Comparison of ENCODE assay signal across 17 cellular contexts in the genomic region with DNA sequence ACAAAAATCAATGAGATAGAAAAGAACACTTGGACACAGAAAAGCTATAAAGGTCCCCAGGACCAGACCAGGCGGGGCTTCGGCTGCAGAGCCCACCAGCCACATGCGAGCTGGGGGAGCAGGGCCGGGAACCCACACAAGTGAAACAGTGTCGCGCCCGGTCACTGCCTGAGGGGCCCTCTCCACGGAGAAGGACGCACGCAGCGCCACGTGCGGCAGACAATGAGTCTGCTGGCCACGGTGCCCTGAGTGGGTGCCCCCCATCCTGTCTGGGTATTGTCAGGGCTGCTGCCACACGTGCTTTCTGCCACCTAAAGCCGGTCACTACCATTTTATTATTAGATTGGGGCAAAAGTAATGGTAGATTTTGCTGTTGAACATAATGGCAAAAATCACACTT.
A peak's percentile ranks its signal among the peaks of the same experiment; 100 is the strongest.
DNase-seq lines count a peak whose midpoint lies in the region; TF ChIP-seq lines count a peak whose summit lies in the region.
"Had no signal": no experiment of that assay in that cellular context is flagged by ENCODE, and none has a peak within 500 bp of the region (broad histone marks: within the 10 kb centered on the region; RNA-seq: fewer than 3 reads in every experiment).

No MANE protein-coding gene starts in this region.

- no peaks in the 10 kb centered on the region for H3K79me2 ChIP-seq in neural progenitor cell (ENCODE audit: low read depth)

- H2AFZ ChIP-seq in neural progenitor cell (replicated peaks): no peak overlapping the region

- H3K9ac ChIP-seq in BLaER1 treated with 17β-estradiol and CSF1 and Interleukin-3, amounts not matched to agents 10 nM and 100 nM: peak overlapping the region in 4 of 11 experiments; percentile 72 to 81 (median 76); a peak in 4 of 22 replicates
- no peak overlapping the region for H3K9ac ChIP-seq in neural progenitor cell

- H3K4me3 Mint-ChIP-seq in chondrocyte (ENCODE audit: unreplicated experiment) (no peak overlapping the region), neural progenitor cell (peak overlapping the region; percentile 1), type B pancreatic cell (no peak overlapping the region)

- H3K9me3 ChIP-seq in BLaER1 treated with 17β-estradiol and CSF1 and Interleukin-3, amounts not matched to agents 10 nM and 100 nM (replicated peaks in 1 of 11): peaks cover 5 to 25% (median 14%) of the 10 kb centered on the region in 11 experiments; a peak in 20 of 22 replicates
- H3K9me3 ChIP-seq in neural progenitor cell (ENCODE audit: low read depth): no peaks in the 10 kb centered on the region
- H3K9me3 ChIP-seq: MG63 had no signal

- H3K27me3 Mint-ChIP-seq in chondrocyte (ENCODE audit: low read depth): peaks cover 26% of the 10 kb centered on the region
- peaks cover 12% of the 10 kb centered on the region for H3K27me3 Mint-ChIP-seq in neural progenitor cell (ENCODE audit: insufficient read depth, low read depth)
- H3K27me3 Mint-ChIP-seq in type B pancreatic cell: peaks cover 23% of the 10 kb centered on the region

- peak overlapping the region in 10 of 11 experiments; percentile 68 to 94 (median 82); a peak in 17 of 22 replicates for H3K27ac ChIP-seq in BLaER1 treated with 17β-estradiol and CSF1 and Interleukin-3, amounts not matched to agents 10 nM and 100 nM
- H3K27ac ChIP-seq in neural progenitor cell: no peak overlapping the region
- H3K27ac ChIP-seq: A549 had no signal

- DNase-seq in chondrocyte (ENCODE audit: low spot score): peak; percentile 86
- DNase-seq in neural progenitor cell (ENCODE audit: low spot score): no peak
- peak; percentile 63 for DNase-seq in type B pancreatic cell (ENCODE audit: extremely low spot score, unreplicated experiment)
- no peak for DNase-seq in NCI-H2029 treated with DMSO at 0.1 percent for 48 hours (lab: John Stamatoyannopoulos, UW)
- no peak for DNase-seq in NCI-H748 treated with DMSO at 0.1 percent for 48 hours (lab: John Stamatoyannopoulos, UW)
- DNase-seq in HCEC 1CT: no peak
- DNase-seq: C1 segment of cervical spinal cord; CD8-positive, alpha-beta memory T cell; DMS79; GOT3; MG63; NCI-H1048; NCI-H146; NCI-H2081; NK-92 treated with Interleukin-12 subunit alpha and Interleukin-12 subunit beta, amount 100 ng/mL, for 24 hours had no signal

- H3K9me3 Mint-ChIP-seq in chondrocyte (ENCODE audit: low read depth) (peaks cover 11% of the 10 kb centered on the region), neural progenitor cell (peaks cover 4% of the 10 kb centered on the region), type B pancreatic cell (no peaks in the 10 kb centered on the region)
- H3K9me3 Mint-ChIP-seq: CD8-positive, alpha-beta memory T cell had no signal

- no peak overlapping the region for H3K4me3 ChIP-seq in BLaER1 treated with 17β-estradiol and CSF1 and Interleukin-3, amounts not matched to agents 10 nM and 100 nM
- H3K4me3 ChIP-seq in neural progenitor cell: no peak overlapping the region
- H3K4me3 ChIP-seq: A549, MG63 had no signal

- H3K4me2 ChIP-seq in BLaER1 treated with 17β-estradiol and CSF1 and Interleukin-3, amounts not matched to agents 10 nM and 100 nM: peak overlapping the region; percentile 65 to 94 (median 86); a peak in 20 of 22 replicates
- H3K4me2 ChIP-seq in neural progenitor cell: no peak overlapping the region
- H3K4me2 ChIP-seq: A549 had no signal

- H3K4me1 ChIP-seq in BLaER1 treated with 17β-estradiol and CSF1 and Interleukin-3, amounts not matched to agents 10 nM and 100 nM: peaks cover 54 to 77% (median 64%) of the 10 kb centered on the region in 10 experiments
- H3K4me1 ChIP-seq in neural progenitor cell: no peaks in the 10 kb centered on the region
- H3K4me1 ChIP-seq: A549 had no signal

- TF ChIP-seq CTCF in chondrocyte (IDR thresholded peaks at IDR 0.05) (no peak), neural progenitor cell (IDR thresholded peaks at IDR 0.05) (no peak), type B pancreatic cell (conservative IDR thresholded peaks at IDR 0.05) (no peak)

- H3K36me3 Mint-ChIP-seq in chondrocyte (ENCODE audit: low read depth) (no peaks in the 10 kb centered on the region), neural progenitor cell (no peaks in the 10 kb centered on the region), type B pancreatic cell (no peaks in the 10 kb centered on the region)
- H3K36me3 Mint-ChIP-seq: CD8-positive, alpha-beta memory T cell had no signal

- H3K27ac Mint-ChIP-seq in chondrocyte (ENCODE audit: unreplicated experiment) (no peak overlapping the region), neural progenitor cell (no peak overlapping the region), type B pancreatic cell (no peak overlapping the region)

- H3K27me3 ChIP-seq in BLaER1 treated with 17β-estradiol and CSF1 and Interleukin-3, amounts not matched to agents 10 nM and 100 nM: no peaks in the 10 kb centered on the region
- H3K27me3 ChIP-seq in neural progenitor cell: peaks cover 6% of the 10 kb centered on the region
- H3K27me3 ChIP-seq: MG63 had no signal

- H3K36me3 ChIP-seq in BLaER1 treated with 17β-estradiol and CSF1 and Interleukin-3, amounts not matched to agents 10 nM and 100 nM: peaks cover 0 to 3% (median 0%) of the 10 kb centered on the region in 11 experiments; a peak in 1 of 22 replicates
- no peaks in the 10 kb centered on the region for H3K36me3 ChIP-seq in neural progenitor cell
- H3K36me3 ChIP-seq: MG63 had no signal

- H3K4me1 Mint-ChIP-seq in chondrocyte (ENCODE audit: low read depth) (no peaks in the 10 kb centered on the region), neural progenitor cell (peaks cover 31% of the 10 kb centered on the region), type B pancreatic cell (ENCODE audit: unreplicated experiment) (peaks cover 16% of the 10 kb centered on the region)

- no peaks in the 10 kb centered on the region for H4K20me1 ChIP-seq in BLaER1 treated with 17β-estradiol and CSF1 and Interleukin-3, amounts not matched to agents 10 nM and 100 nM
- H4K20me1 ChIP-seq in neural progenitor cell (ENCODE audit: low read depth): no peaks in the 10 kb centered on the region

- no peaks in the 10 kb centered on the region for H3F3A ChIP-seq in neural progenitor cell (ENCODE audit: low read depth)

Comparison
In these comparisons a context has a peak if more than half of its experiments do, and no peak if none do; other contexts are left out.
1. DNase-seq: peak in chondrocyte (single experiment) and type B pancreatic cell (single experiment); none in neural progenitor cell (single experiment), NCI-H2029 treated with DMSO at 0.1 percent for 48 hours (single experiment), NCI-H748 treated with DMSO at 0.1 percent for 48 hours (single experiment) and HCEC 1CT (single experiment).